ENCODE assay signal across 17 cellular contexts in genomic region chr13:106700007-106700950, GRCh38.
A peak's percentile ranks its signal among the peaks of the same experiment; 100 is the strongest.
DNase-seq lines count a peak whose midpoint lies in the region; ATAC-seq, FAIRE-seq and TF ChIP-seq lines count a peak whose summit lies in the region.
"Had no signal": no experiment of that assay in that cellular context is flagged by ENCODE, and none has a peak within 500 bp of the region (broad histone marks: within the 10 kb centered on the region; RNA-seq: fewer than 3 reads in every experiment).

No MANE protein-coding gene starts in this region.

- H3K9me1 ChIP-seq in K562 (ENCODE audit: control insufficient read depth, insufficient read depth, low read length): no peaks in the 10 kb centered on the region

- TF ChIP-seq RAD21 in K562 (CRISPR knock-in tag; conservative IDR thresholded peaks at IDR 0.05 in 1 of 2, IDR thresholded peaks at IDR 0.05 in 1 of 2): no peak

- TF ChIP-seq POLR2A in K562 (conservative IDR thresholded peaks at IDR 0.05): no peak
- TF ChIP-seq POLR2A in prostate gland (IDR thresholded peaks at IDR 0.05): no peak

- H3K9ac ChIP-seq in K562 (ENCODE audit: insufficient read depth in 1 of 2, low read depth in 2 of 2, low read length in 2 of 2) (no peak overlapping the region), smooth muscle cell (ENCODE audit: low read depth) (no peak overlapping the region)
- H3K9ac ChIP-seq: BLaER1 treated with 17β-estradiol and CSF1 and Interleukin-3, amounts not matched to agents 10 nM and 100 nM had no signal

- CTCF ChIA-PET in HEK293 (lab: Yijun Ruan, JAX): interaction anchor here (0.6 kb wide), 1 partner anchor 20 kb away, joined by 3 read pairs; no protein-coding TSS in a partner anchor
- CTCF ChIA-PET in K562 (lab: Yijun Ruan, JAX; ENCODE audit: low intra/inter-chr PET ratio): no interaction called here

- in situ Hi-C loops in K562 (cut with MboI): no loop called here

- H3K27ac ChIP-seq in C4-2B (peak overlapping the region; percentile 51), HEK293 (ENCODE audit: extremely low read depth, low read depth, low read length) (peak overlapping the region; percentile 48), K562 (ENCODE audit: extremely low read depth, low read depth, low read length) (no peak overlapping the region), prostate gland (no peak overlapping the region), smooth muscle cell (ENCODE audit: low read depth) (no peak overlapping the region)
- H3K27ac ChIP-seq: BLaER1 treated with 17β-estradiol and CSF1 and Interleukin-3, amounts not matched to agents 10 nM and 100 nM had no signal

- BruUV-seq in K562 (replicated peaks; lab: Mats Ljungman, UMichigan): no TSS peak

- peaks cover 4% of the 10 kb centered on the region; the same call in 1 of the 2 replicates for H3K4me1 ChIP-seq in HEK293 (ENCODE audit: control insufficient read depth, insufficient read depth, low read length)
- H3K4me1 ChIP-seq in K562 (replicated peaks in 1 of 2; ENCODE audit: control insufficient read depth in 2 of 2, insufficient read depth in 2 of 2, low read length in 2 of 2): no peaks in the 10 kb centered on the region
- H3K4me1 ChIP-seq in prostate gland (replicated peaks): no peaks in the 10 kb centered on the region
- H3K4me1 ChIP-seq in smooth muscle cell (ENCODE audit: low read depth): no peaks in the 10 kb centered on the region

- ATAC-seq in K562 (no peak), HG03378 (IDR thresholded peaks at IDR 0.05; ENCODE audit: unreplicated experiment) (no peak)
- ATAC-seq: HCT116 had no signal

- no peaks in the 10 kb centered on the region for H3F3A ChIP-seq in smooth muscle cell (ENCODE audit: low read depth)

- H4K20me1 ChIP-seq in K562 (replicated peaks; ENCODE audit: control insufficient read depth, insufficient read depth, low read length) (no peaks in the 10 kb centered on the region), smooth muscle cell (ENCODE audit: low read depth) (no peaks in the 10 kb centered on the region)
- H4K20me1 ChIP-seq: BLaER1 treated with 17β-estradiol and CSF1 and Interleukin-3, amounts not matched to agents 10 nM and 100 nM had no signal

- POLR2A ChIA-PET in HEK293 (lab: Yijun Ruan, JAX) (no interaction called here), K562 (lab: Yijun Ruan, JAX) (no interaction called here)

- no peak for DNase-seq in K562 (ENCODE audit: extremely low read depth in 1 of 4, low spot score in 3 of 4)
- DNase-seq in prostate gland (ENCODE audit: low spot score): peak; percentile 16
- DNase-seq in MV-4-11 (lab: John Stamatoyannopoulos, UW): no peak
- DNase-seq in smooth muscle cell (lab: John Stamatoyannopoulos, UW; ENCODE audit: unreplicated experiment): no peak
- DNase-seq: COR-L47, DMS153, Karpas-422, NCI-H1417 treated with DMSO at 0.1 percent for 48 hours, NCI-H2081, NCI-H524, SIG-M5 had no signal

- TF ChIP-seq CTCF in C4-2B (conservative IDR thresholded peaks at IDR 0.05) (no peak), HEK293 (tag by site-specific recombination; IDR thresholded peaks at IDR 0.05) (no peak), K562 (IDR thresholded peaks at IDR 0.05 in 2 of 3, conservative IDR thresholded peaks at IDR 0.05 in 1 of 3; ENCODE audit: insufficient read depth in 2 of 3, low read depth in 1 of 3, low read length in 3 of 3) (no peak), prostate gland (IDR thresholded peaks at IDR 0.05) (no peak), smooth muscle cell (IDR thresholded peaks at IDR 0.05; ENCODE audit: borderline replicate concordance, insufficient read depth, poor library complexity, severe bottlenecking) (no peak)

- TF ChIP-seq EP300 in K562 (IDR thresholded peaks at IDR 0.05; ENCODE audit: low read length): no peak

- no peaks in the 10 kb centered on the region for H3K36me3 ChIP-seq in HEK293 (ENCODE audit: control insufficient read depth in 2 of 2, insufficient read depth in 1 of 2, low read length in 2 of 2)
- H3K36me3 ChIP-seq in K562 (ENCODE audit: control insufficient read depth, insufficient read depth, low read length): no peaks in the 10 kb centered on the region
- H3K36me3 ChIP-seq in prostate gland: no peaks in the 10 kb centered on the region
- H3K36me3 ChIP-seq in smooth muscle cell (ENCODE audit: low read depth): no peaks in the 10 kb centered on the region
- H3K36me3 ChIP-seq: BLaER1 treated with 17β-estradiol and CSF1 and Interleukin-3, amounts not matched to agents 10 nM and 100 nM had no signal

- H2AFZ ChIP-seq in K562 (ENCODE audit: low read depth, low read length): no peak overlapping the region
- H2AFZ ChIP-seq in smooth muscle cell (ENCODE audit: low read depth): no peak overlapping the region

- intact Hi-C loops in K562 (cut with micrococcal nuclease): no loop called here
- intact Hi-C loops in prostate gland (cut with DNase I): no loop called here

- H3K27me3 ChIP-seq in K562 (ENCODE audit: control insufficient read depth in 2 of 2, insufficient read depth in 2 of 2, low read length in 2 of 2): no peaks in the 10 kb centered on the region; a peak in 1 of 5 replicates
- H3K27me3 ChIP-seq in prostate gland (replicated peaks; ENCODE audit: insufficient read depth): no peaks in the 10 kb centered on the region
- H3K27me3 ChIP-seq in smooth muscle cell (ENCODE audit: low read depth): no peaks in the 10 kb centered on the region
- H3K27me3 ChIP-seq: BLaER1 treated with 17β-estradiol and CSF1 and Interleukin-3, amounts not matched to agents 10 nM and 100 nM had no signal

- H3K4me3 ChIP-seq in HEK293 (ENCODE audit: low read depth, low read length) (no peak overlapping the region), K562 (no peak overlapping the region), prostate gland (no peak overlapping the region), smooth muscle cell (no peak overlapping the region)
- H3K4me3 ChIP-seq: BLaER1 treated with 17β-estradiol and CSF1 and Interleukin-3, amounts not matched to agents 10 nM and 100 nM had no signal

- no peak for FAIRE-seq in K562 (lab: Jason Lieb, UNC)
- FAIRE-seq: GM12891 had no signal

- no peaks in the 10 kb centered on the region for H3K79me2 ChIP-seq in K562 (ENCODE audit: control insufficient read depth, insufficient read depth, low read length)
- no peaks in the 10 kb centered on the region for H3K79me2 ChIP-seq in smooth muscle cell (ENCODE audit: low read depth)

- WGBS in K562 (ENCODE audit: insufficient coverage, low coverage, missing lambda C conversion rate): under 1% methylated on average over 12 of the region's 12 CpGs
- WGBS in prostate gland: 29% methylated on average over 12 of the region's 12 CpGs
- WGBS in smooth muscle cell (ENCODE audit: low lambda C conversion rate): 79% methylated on average over 12 of the region's 12 CpGs

- H3K4me2 ChIP-seq in K562 (ENCODE audit: insufficient read depth, low read length) (no peak overlapping the region), smooth muscle cell (no peak overlapping the region)
- H3K4me2 ChIP-seq: BLaER1 treated with 17β-estradiol and CSF1 and Interleukin-3, amounts not matched to agents 10 nM and 100 nM had no signal

- H3K9me3 ChIP-seq in HEK293 (ENCODE audit: control insufficient read depth, insufficient read depth, low read depth, low read length): no peaks in the 10 kb centered on the region
- H3K9me3 ChIP-seq in K562 (replicated peaks; ENCODE audit: control insufficient read depth, insufficient read depth, low read depth, low read length): no peaks in the 10 kb centered on the region
- no peaks in the 10 kb centered on the region for H3K9me3 ChIP-seq in prostate gland
- H3K9me3 ChIP-seq in smooth muscle cell (replicated peaks; ENCODE audit: low read depth): no peaks in the 10 kb centered on the region

TF ChIP-seq in HEK293, 187 proteins besides CTCF, POLR2A, EP300 and RAD21 (continues in another document):
- no peak for TF ChIP-seq ZNF513 (tag by site-specific recombination; IDR thresholded peaks at IDR 0.05)

TF ChIP-seq in K562, 482 proteins besides CTCF, POLR2A, EP300 and RAD21:
- TF ChIP-seq HNRNPL (IDR thresholded peaks at IDR 0.05; ENCODE audit: low read depth, low read length): no peak
- TF ChIP-seq NFE2L1 (tag; IDR thresholded peaks at IDR 0.05; ENCODE audit: borderline replicate concordance, low read depth): no peak
- no peak for TF ChIP-seq CEBPG (CRISPR knock-in tag; IDR thresholded peaks at IDR 0.05)
- TF ChIP-seq CEBPG (tag; conservative IDR thresholded peaks at IDR 0.05 in 1 of 2, IDR thresholded peaks at IDR 0.05 in 1 of 2): peak in 1 of 2 experiments; percentile 52; a peak in 2 of 4 replicates
- no peak for TF ChIP-seq ASH1L (IDR thresholded peaks at IDR 0.05; ENCODE audit: borderline replicate concordance, low read depth, partially characterized antibody)
- TF ChIP-seq STAT5B (CRISPR knock-in tag; IDR thresholded peaks at IDR 0.05): no peak
- peak; percentile 53 for TF ChIP-seq CEBPB (tag; IDR thresholded peaks at IDR 0.05)
- TF ChIP-seq MLX (CRISPR knock-in tag; conservative IDR thresholded peaks at IDR 0.05): no peak
- TF ChIP-seq RBM14 (IDR thresholded peaks at IDR 0.05; ENCODE audit: borderline replicate concordance, insufficient read depth, low read depth, low read length): no peak
- no peak for TF ChIP-seq POLR2G (IDR thresholded peaks at IDR 0.05; ENCODE audit: low read depth, low read length)
- TF ChIP-seq SRSF7 (optimal IDR thresholded peaks at IDR 0.05; ENCODE audit: low read depth, low read length): no peak

Comparison
In these comparisons a context has a peak if more than half of its experiments do, and no peak if none do; other contexts are left out.
1. H3K27ac ChIP-seq: peak in C4-2B (single experiment) and HEK293 (single experiment); none in K562 (single experiment), prostate gland (0 of 2) and smooth muscle cell (single experiment).